19 cellular contexts compared by ENCODE assay signal in the genomic region with DNA sequence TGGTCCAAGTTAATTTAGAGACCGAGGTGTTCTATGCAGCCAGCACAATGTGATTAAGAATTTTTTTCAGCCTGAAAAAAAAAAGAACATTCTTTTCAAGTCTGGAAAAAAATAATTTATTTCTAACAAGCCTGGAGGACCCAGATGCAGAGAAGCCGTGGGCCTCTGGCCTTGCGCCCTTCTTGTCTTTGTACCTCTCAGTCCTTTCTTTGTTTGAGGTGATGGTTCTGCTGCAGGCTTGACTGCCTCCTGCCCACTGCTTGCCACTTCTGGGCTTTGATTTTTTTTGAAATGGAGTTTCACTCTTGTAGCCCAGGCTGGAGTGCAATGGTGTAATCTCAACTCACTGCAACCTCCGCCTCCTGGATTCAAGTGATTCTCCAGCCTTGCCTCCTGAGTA.
"Had no signal": no experiment of that assay in that cellular context is flagged by ENCODE, and none has a peak within 500 bp of the region (broad histone marks: within the 10 kb centered on the region; RNA-seq: fewer than 3 reads in every experiment).

No MANE protein-coding gene starts in this region.

- H3K4me3 ChIP-seq: hepatocyte, lung, right atrium auricular region, skin epidermis, transverse colon had no signal

- FAIRE-seq: colon had no signal

- ATAC-seq: activated CD8-positive, alpha-beta T cell treated with anti-CD3 and anti-CD28 coated beads, Interleukin-2, amount 10 ng/mL, durations not matched to agents 7 days and 5 days; activated T-cell treated with anti-CD3 and anti-CD28 coated beads, Interleukin-2, amount 50 U/mL, for 72 hours; esophagus mucosa had no signal

- DNase-seq: activated CD4-positive, alpha-beta T cell treated with anti-CD3 and anti-CD28 coated beads, Interleukin-2, amount 10 ng/mL, durations not matched to agents 24 days and 14 days; activated CD4-positive, CD25-positive, alpha-beta regulatory T cell; activated CD8-positive, alpha-beta memory T cell treated with anti-CD3 and anti-CD28 coated beads, Interleukin-2, amount 50 U/mL, for 4 hours; activated CD8-positive, alpha-beta T cell treated with anti-CD3 and anti-CD28 coated beads, Interleukin-2, amount 10 ng/mL, durations not matched to agents 7 days and 5 days; activated gamma-delta T cell; activated T-cell treated with anti-CD3 and anti-CD28 coated beads, Interleukin-2, amount 50 U/mL, for 72 hours; amygdala; islet precursor cell; midbrain; stimulated activated CD4-positive, alpha-beta T cell treated with anti-CD3 and anti-CD28 coated beads, Interleukin-15, amount 100 ng/mL, for 24 hours; stimulated activated CD4-positive, alpha-beta T cell treated with anti-CD3 and anti-CD28 coated beads, Interleukin-4, amount 100 ng/mL, for 1 hour; stimulated activated naive CD4-positive, alpha-beta T cell; transverse colon had no signal

- H3K4me2 ChIP-seq: hepatocyte had no signal

- H3K27me3 ChIP-seq: hepatocyte, right atrium auricular region, transverse colon had no signal

- H3K9me3 ChIP-seq: right atrium auricular region, transverse colon had no signal

- H2AFZ ChIP-seq: hepatocyte had no signal

- H3K79me2 ChIP-seq: hepatocyte had no signal

- H3K27ac ChIP-seq: transverse colon had no signal

- H3K4me1 ChIP-seq: transverse colon had no signal

- H3K36me3 ChIP-seq: right atrium auricular region, transverse colon had no signal
